In the genomic region with DNA sequence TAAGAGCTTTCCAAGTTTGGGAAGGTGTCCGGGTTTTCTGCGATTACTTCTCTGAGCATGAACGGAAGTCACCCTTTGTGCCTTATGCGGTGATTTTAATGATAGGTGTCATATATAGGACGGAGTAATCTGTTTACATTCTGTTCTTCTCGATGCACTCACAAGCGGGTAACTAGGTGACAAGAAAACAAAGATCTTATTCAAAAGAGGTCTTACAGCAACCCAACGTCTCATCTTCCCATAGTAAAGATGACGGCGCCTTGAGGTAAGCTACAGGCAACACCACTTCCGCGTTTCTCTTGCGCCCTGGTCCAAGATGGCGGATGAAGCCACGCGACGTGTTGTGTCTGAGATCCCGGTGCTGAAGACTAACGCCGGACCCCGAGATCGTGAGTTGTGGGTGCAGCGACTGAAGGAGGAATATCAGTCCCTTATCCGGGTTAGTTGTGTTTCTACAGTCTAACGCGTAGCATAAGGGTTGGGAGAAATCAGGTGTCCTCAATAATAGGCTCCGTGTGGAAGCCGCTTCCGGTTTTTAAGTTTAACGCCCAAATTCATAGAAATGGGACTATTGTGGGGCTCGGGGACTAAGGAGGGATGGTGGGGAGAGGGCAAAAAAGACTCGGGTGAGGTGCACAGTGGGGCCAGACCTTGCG, we compare ENCODE assay signal across 8 cellular contexts. TPM values are rescaled to one million over a fixed set of nuclear protein-coding genes. Genes with fewer than 3 reads are reported as not detected.
DNase-seq lines count a peak whose midpoint lies in the region; ATAC-seq, FAIRE-seq and TF ChIP-seq lines count a peak whose summit lies in the region.

A gene (plus strand): TSS at position 297 of the 656 bp plus-strand sequence. CDS start 20 bp downstream, at position 317.

- H3K4me3 Mint-ChIP-seq in central memory CD8-positive, alpha-beta T cell, result peak within 1 kb of the TSS; percentile 92

- H3K27ac Mint-ChIP-seq in central memory CD8-positive, alpha-beta T cell (ENCODE audit: low read depth), result peak within 1 kb of the TSS; percentile 99

- H3K27me3 ChIP-seq in ACC112 (ENCODE audit: insufficient read depth, low read length) (no peaks in the 10 kb centered on the region), keratinocyte (ENCODE audit: control insufficient read depth, extremely low read depth, insufficient read depth, low read length) (no peaks in the 10 kb centered on the region)

- H3K36me3 ChIP-seq in ACC112 (ENCODE audit: insufficient read depth, low read length) (no peaks in the 10 kb centered on the region), keratinocyte (ENCODE audit: control insufficient read depth in 2 of 2, extremely low read depth in 1 of 2, insufficient read depth in 2 of 2, low read length in 2 of 2) (peaks cover 2 to 6% of the 10 kb centered on the region in 2 experiments)

- FAIRE-seq in keratinocyte (lab: Jason Lieb, UNC), result peak; percentile 32

- no peaks in the 10 kb centered on the region for H3K27me3 Mint-ChIP-seq in central memory CD8-positive, alpha-beta T cell

- peak within 1 kb of the TSS; percentile 99 for H3K9ac ChIP-seq in keratinocyte (ENCODE audit: control insufficient read depth, extremely low read depth, insufficient read depth, low read length)

- peaks cover 30% of the 10 kb centered on the region for H3K36me3 Mint-ChIP-seq in central memory CD8-positive, alpha-beta T cell (ENCODE audit: insufficient read depth)

- H3K4me1 ChIP-seq in ACC112 (ENCODE audit: control insufficient read depth, insufficient read depth, low read length, unreplicated experiment) (peaks cover 13% of the 10 kb centered on the region), keratinocyte (ENCODE audit: control insufficient read depth, extremely low read depth, insufficient read depth, low read length) (peaks cover 19% of the 10 kb centered on the region)

- no peaks in the 10 kb centered on the region for H3K9me3 ChIP-seq in keratinocyte (ENCODE audit: control insufficient read depth, low read depth, low read length)

- ATAC-seq in GM18868 (IDR thresholded peaks at IDR 0.05; ENCODE audit: unreplicated experiment), result peak; percentile 93
- peak; percentile 90 for ATAC-seq in HG03280 (IDR thresholded peaks at IDR 0.05; ENCODE audit: unreplicated experiment)
- ATAC-seq in central memory CD8-positive, alpha-beta T cell (replicated peaks; ENCODE audit: extremely low read depth, poor library complexity, severe bottlenecking), result peak; percentile 92

- peak within 1 kb of the TSS; percentile 40 for H2AFZ ChIP-seq in ACC112 (ENCODE audit: low read length, unreplicated experiment)
- H2AFZ ChIP-seq in keratinocyte (ENCODE audit: control insufficient read depth, low read length), result peak within 1 kb of the TSS; percentile 97

- DNase-seq in NCI-H446 (lab: John Stamatoyannopoulos, UW) (peak; percentile 76 to 89), keratinocyte (ENCODE audit: low read depth, low spot score) (no peak)
- DNase-seq in activated CD4-positive, CD25-positive, alpha-beta regulatory T cell (lab: John Stamatoyannopoulos, UW), result peak; percentile 41 to 61 (median 58)
- DNase-seq in central memory CD8-positive, alpha-beta T cell (ENCODE audit: low spot score in 2 of 2), result peak; percentile 70 to 82
- DNase-seq in stimulated activated CD4-positive, alpha-beta T cell treated with anti-CD3 and anti-CD28 coated beads, Interleukin-12 subunit alpha, Interleukin-12 subunit beta, amount 100 ng/mL, for 48 hours (ENCODE audit: low read depth in 2 of 3, low spot score in 1 of 3), result peak; percentile 64 to 76 (median 75)

- peak within 1 kb of the TSS; percentile 90 for H3K4me2 ChIP-seq in keratinocyte (ENCODE audit: control insufficient read depth, extremely low read depth, insufficient read depth, low read depth, low read length)

- H3K9me3 Mint-ChIP-seq in central memory CD8-positive, alpha-beta T cell, result no peaks in the 10 kb centered on the region

- no peak for TF ChIP-seq CTCF in keratinocyte (optimal IDR thresholded peaks at IDR 0.05 in 1 of 3, IDR thresholded peaks at IDR 0.05 in 1 of 3, conservative IDR thresholded peaks at IDR 0.05 in 1 of 3; ENCODE audit: extremely low read depth in 1 of 3, insufficient read depth in 2 of 3, low read length in 3 of 3)

- H3K79me2 ChIP-seq in ACC112 (ENCODE audit: control insufficient read depth, insufficient read depth, low read length, unreplicated experiment) (peaks cover 6% of the 10 kb centered on the region), keratinocyte (ENCODE audit: control insufficient read depth, insufficient read depth, low read length) (peaks cover 7% of the 10 kb centered on the region)

- H4K20me1 ChIP-seq in keratinocyte (ENCODE audit: control insufficient read depth, extremely low read depth, insufficient read depth, low read length), result no peaks in the 10 kb centered on the region

- dilution Hi-C loops in keratinocyte (cut with MboI; ENCODE audit: extremely low pct_ligation_motif_present, low sequenced_read_pairs), result no loop called here

- H3K4me3 ChIP-seq in ACC112 (ENCODE audit: low read depth, low read length), result peak within 1 kb of the TSS; percentile 77
- H3K4me3 ChIP-seq in keratinocyte (ENCODE audit: control insufficient read depth in 2 of 3, extremely low read depth in 1 of 3, insufficient read depth in 2 of 3, low read depth in 1 of 3, low read length in 3 of 3), result peak within 1 kb of the TSS; percentile 71 to 98 (median 95)

- no peaks in the 10 kb centered on the region for H3K9me1 ChIP-seq in keratinocyte (ENCODE audit: control insufficient read depth, extremely low read depth, insufficient read depth, low read length)

- H3K27ac ChIP-seq in ACC112 (ENCODE audit: low read depth, low read length), result peak within 1 kb of the TSS; percentile 85
- peak within 1 kb of the TSS; percentile 99 for H3K27ac ChIP-seq in keratinocyte (ENCODE audit: control insufficient read depth, insufficient read depth, low read length)

- H3K4me1 Mint-ChIP-seq in central memory CD8-positive, alpha-beta T cell, result peaks cover 29% of the 10 kb centered on the region

RNA-seq across cellular contexts. Expression of the gene that starts here (rescaled TPM):
- polyA plus RNA-seq in keratinocyte, result 72.9 to 86.4 TPM (median 80.6 TPM) in 3 replicates
- polyA plus RNA-seq in keratinocyte (2011; ENCODE audit: low read depth), result 24.9 TPM
- polyA plus RNA-seq in keratinocyte (2011; cell fraction: cytosol; rRNA removed), result 87.9 and 110 TPM in 2 replicates
- 37.7 and 50.6 TPM in 2 replicates for polyA plus RNA-seq in keratinocyte (2011; cell fraction: nucleus; rRNA removed)
- polyA plus RNA-seq in keratinocyte (2012; ENCODE audit: low replicate concordance), result 64.4 and 65.1 TPM in 2 replicates
- 6.1 to 54.3 TPM (median 49.7 TPM) in 3 replicates for polyA minus RNA-seq in keratinocyte
- 43.9 TPM for polyA minus RNA-seq in keratinocyte (2011; cell fraction: cytosol; rRNA and poly(A)+ RNA removed)
- 12.0 and 13.8 TPM in 2 replicates for polyA minus RNA-seq in keratinocyte (2011; cell fraction: nucleus; rRNA and poly(A)+ RNA removed)
